In genomic region chr1:212797681-212798080, GRCh38 we compare ENCODE assay signal across 14 cellular contexts. TPM values are rescaled to one million over a fixed set of nuclear protein-coding genes. Genes with fewer than 3 reads are reported as not detected.
DNase-seq lines count a peak whose midpoint lies in the region.
"Had no signal": no experiment of that assay in that cellular context is flagged by ENCODE, and none has a peak within 500 bp of the region (broad histone marks: within the 10 kb centered on the region; RNA-seq: fewer than 3 reads in every experiment).

No MANE protein-coding gene starts in this region.

- no peak overlapping the region for H3K4me3 ChIP-seq in skeletal muscle cell (ENCODE audit: low read depth, low read length)
- H3K4me3 ChIP-seq: HAP-1 had no signal

- DNase-seq in ELR (ENCODE audit: low read depth) (peak; percentile 61), NCI-H460 (ENCODE audit: extremely low read depth, low read depth) (peak; percentile 41), fibroblast of gingiva (ENCODE audit: low read depth) (peak; percentile 5), skeletal muscle cell (ENCODE audit: low read depth) (peak; percentile 19)
- no peak for DNase-seq in activated CD4-positive, alpha-beta T cell treated with anti-CD3 and anti-CD28 coated beads, Interleukin-2, amount 50 U/mL, for 4 hours
- no peak for DNase-seq in activated CD4-positive, alpha-beta T cell treated with anti-CD3 and anti-CD28 coated beads for 1 hour
- no peak for DNase-seq in activated CD4-positive, CD25-positive, alpha-beta regulatory T cell treated with anti-CD3 and anti-CD28 coated beads, Interleukin-2, amount 50 U/mL, for 72 hours
- DNase-seq: CD8-positive, alpha-beta T cell; NCI-H1092; NCI-H1694 treated with DMSO at 0.1 percent for 48 hours; PC-3 had no signal

RNA-seq across cellular contexts. Expression of gene TATDN3, which starts 6.0 kb away (rescaled TPM):
- 37.5 and 41.1 TPM in 2 replicates for total RNA-seq in NCI-H460 (2014; rRNA removed; shearing (Covaris generic))
- polyA plus RNA-seq in NCI-H460 (2014; cell fraction: nucleus; rRNA removed) = 31.5 and 48.5 TPM in 2 replicates

RNA-seq across cellular contexts. Expression of gene NSL1, which starts 6.1 kb away (rescaled TPM):
- total RNA-seq in NCI-H460 (2014; rRNA removed; shearing (Covaris generic)) = 50.3 and 57.9 TPM in 2 replicates
- polyA plus RNA-seq in NCI-H460 (2014; cell fraction: nucleus; rRNA removed) = 59.2 and 77.1 TPM in 2 replicates

RNA-seq across cellular contexts. Expression of gene SPATA45, which starts 49.8 kb away (rescaled TPM):
- not detected in 2 replicates for total RNA-seq in NCI-H460 (2014; rRNA removed; shearing (Covaris generic))
- polyA plus RNA-seq in NCI-H460 (2014; cell fraction: nucleus; rRNA removed) = not detected in 2 replicates
- total RNA-seq: CD8-positive, alpha-beta T cell; HT-29; PC-3 had no signal
- polyA plus RNA-seq: BJ had no signal

Comparison
In these comparisons a context has a peak if more than half of its experiments do, and no peak if none do; other contexts are left out.
1. DNase-seq: peak in ELR (single experiment), NCI-H460 (single experiment), fibroblast of gingiva (single experiment) and skeletal muscle cell (single experiment); none in activated CD4-positive, alpha-beta T cell treated with anti-CD3 and anti-CD28 coated beads, Interleukin-2, amount 50 U/mL, for 4 hours (0 of 2), activated CD4-positive, alpha-beta T cell treated with anti-CD3 and anti-CD28 coated beads for 1 hour (single experiment) and activated CD4-positive, CD25-positive, alpha-beta regulatory T cell treated with anti-CD3 and anti-CD28 coated beads, Interleukin-2, amount 50 U/mL, for 72 hours (single experiment).